In the genomic region with DNA sequence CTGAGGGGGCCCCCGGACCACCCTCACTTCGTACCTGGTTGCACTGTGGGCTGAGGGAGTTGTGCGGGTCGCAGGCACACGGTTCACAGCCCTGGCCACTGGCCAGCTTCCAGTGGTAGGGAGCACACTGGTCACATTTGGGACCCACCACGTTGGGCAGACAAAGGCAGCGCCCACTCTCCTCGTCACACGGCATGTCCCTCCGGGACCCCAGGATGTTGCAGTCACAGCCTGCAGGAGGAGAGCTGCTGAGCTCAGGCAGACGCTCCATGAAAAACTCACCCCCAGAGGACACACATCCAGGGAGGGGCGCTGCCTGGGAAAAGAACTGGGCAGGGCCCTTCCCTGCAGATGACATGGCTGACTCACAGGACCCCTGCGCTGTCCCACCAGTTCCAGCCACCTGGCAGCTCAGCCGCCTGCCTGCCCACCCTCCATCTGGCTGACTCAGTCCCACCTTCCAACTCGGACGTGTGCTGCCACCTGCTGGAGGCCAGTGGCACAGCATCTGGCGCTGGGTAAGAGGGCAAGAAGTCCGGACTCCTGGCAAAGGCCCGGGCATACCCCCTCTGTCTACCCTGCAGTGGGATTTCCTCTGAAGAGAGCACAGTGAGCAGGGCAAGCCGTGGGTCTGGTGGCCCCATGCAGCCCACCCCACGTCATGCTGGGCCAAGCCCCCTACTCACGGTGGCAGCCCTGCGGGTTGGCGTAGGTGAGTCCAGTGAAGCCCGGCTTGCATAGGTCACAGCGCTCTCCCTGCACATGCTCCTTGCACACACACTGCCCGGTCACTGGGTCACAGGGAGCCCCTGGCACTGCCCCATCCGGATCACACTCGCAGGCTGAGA, we compare ENCODE assay signal across 9 cellular contexts. TPM values are rescaled to one million over a fixed set of nuclear protein-coding genes. Genes with fewer than 3 reads are reported as not detected.
DNase-seq lines count a peak whose midpoint lies in the region; ATAC-seq, FAIRE-seq and TF ChIP-seq lines count a peak whose summit lies in the region.
"Had no signal": no experiment of that assay in that cellular context is flagged by ENCODE, and none has a peak within 500 bp of the region (broad histone marks: within the 10 kb centered on the region; RNA-seq: fewer than 3 reads in every experiment).

No MANE protein-coding gene starts in this region.

- no peak overlapping the region for H3K27ac ChIP-seq in 22Rv1

- no peaks in the 10 kb centered on the region for H3K36me3 Mint-ChIP-seq in activated B cell treated with CpG ODN at 0.5 μM for 24 hours (ENCODE audit: low read depth)

- peak; percentile 62 for DNase-seq in NCI-H2171 (lab: John Stamatoyannopoulos, UW)
- DNase-seq in activated B cell treated with CpG ODN at 0.5 μM for 24 hours: peak; percentile 71
- peak; percentile 55 for DNase-seq in bronchial epithelial cell (ENCODE audit: low read depth)
- DNase-seq in islet precursor cell: peak; percentile 93
- peak; percentile 74 to 80 for DNase-seq in stimulated activated CD4-positive, alpha-beta T cell treated with anti-CD3 and anti-CD28 coated beads, Interleukin-1b, Interleukin-23, amount 100 ng/mL, for 4 hours (ENCODE audit: low read depth in 2 of 2)

- POLR2A ChIA-PET in activated B cell treated with CpG ODN at 0.5 μM for 24 hours (lab: Charles Lee): no interaction called here

- no peak overlapping the region for H3K4me3 ChIP-seq in bronchial epithelial cell (ENCODE audit: low read depth, low read length)

- intact Hi-C loops in activated B cell treated with CpG ODN at 0.5 μM for 24 hours (cut with micrococcal nuclease): loop anchor here (1.0 kb wide), 4 partner anchors 25 to 66 kb away; no protein-coding TSS in a partner anchor

- FAIRE-seq in bronchial epithelial cell (lab: Jason Lieb, UNC): no peak
- FAIRE-seq: G401.6 had no signal

- no peaks in the 10 kb centered on the region for H3K4me1 Mint-ChIP-seq in activated B cell treated with CpG ODN at 0.5 μM for 24 hours

- CTCF ChIA-PET in activated B cell treated with CpG ODN at 0.5 μM for 24 hours (lab: Charles Lee): interaction anchor here (0.7 to 1.5 kb wide), 10 partner anchors 23 to 61 kb away, joined by 3 to 11 read pairs (median 4); partner anchors contain the start of genes CAMK1G and G0S2

- no peak overlapping the region for H3K4me3 Mint-ChIP-seq in activated B cell treated with CpG ODN at 0.5 μM for 24 hours

- ATAC-seq in GM18511 (IDR thresholded peaks at IDR 0.05; ENCODE audit: unreplicated experiment): peak; percentile 85
- ATAC-seq in HG03039 (IDR thresholded peaks at IDR 0.05; ENCODE audit: unreplicated experiment): peak; percentile 80
- ATAC-seq in activated B cell treated with CpG ODN at 0.5 μM for 24 hours (ENCODE audit: low read depth): peak; percentile 91

- peaks cover 10% of the 10 kb centered on the region for H3K27me3 Mint-ChIP-seq in activated B cell treated with CpG ODN at 0.5 μM for 24 hours

- TF ChIP-seq CTCF in 22Rv1 (IDR thresholded peaks at IDR 0.05) (peak; percentile 99), activated B cell treated with CpG ODN at 0.5 μM for 24 hours (IDR thresholded peaks at IDR 0.05) (peak; percentile 85), bronchial epithelial cell (IDR thresholded peaks at IDR 0.05; ENCODE audit: insufficient read depth, low read length, severe bottlenecking) (peak; percentile 95)

- H3K36me3 ChIP-seq in bronchial epithelial cell (ENCODE audit: control insufficient read depth, insufficient read depth, low read length): peaks cover 78% of the 10 kb centered on the region

- H3K27ac Mint-ChIP-seq in activated B cell treated with CpG ODN at 0.5 μM for 24 hours: no peak overlapping the region

- no peaks in the 10 kb centered on the region for H3K9me3 Mint-ChIP-seq in activated B cell treated with CpG ODN at 0.5 μM for 24 hours

- no peaks in the 10 kb centered on the region for H3K27me3 ChIP-seq in bronchial epithelial cell (ENCODE audit: control insufficient read depth, insufficient read depth, low read length)

RNA-seq across cellular contexts. Expression of gene LAMB3, which starts 24.7 kb away (rescaled TPM):
- total RNA-seq in activated B cell treated with CpG ODN at 0.5 μM for 24 hours: 0.35 TPM in 1 of 2 replicates, not detected in the other
- total RNA-seq in bronchial epithelial cell: 1,162 and 3,106 TPM in 2 replicates

RNA-seq across cellular contexts. Expression of gene CAMK1G, which starts 44.1 kb away (rescaled TPM):
- not detected in 2 replicates for total RNA-seq in activated B cell treated with CpG ODN at 0.5 μM for 24 hours
- not detected in 2 replicates for total RNA-seq in bronchial epithelial cell

RNA-seq across cellular contexts. Expression of gene G0S2, which starts 47.6 kb away (rescaled TPM):
- 2.1 and 2.3 TPM in 2 replicates for total RNA-seq in activated B cell treated with CpG ODN at 0.5 μM for 24 hours
- 301 and 418 TPM in 2 replicates for total RNA-seq in bronchial epithelial cell

Comparison
In these comparisons a context has a peak if more than half of its experiments do, and no peak if none do; other contexts are left out.
1. RNA of gene LAMB3, which starts 24.7 kb away (total RNA-seq): 1,162 to 3,106 TPM in bronchial epithelial cell; 0.35 TPM in activated B cell treated with CpG ODN at 0.5 μM for 24 hours; every median in the first group is over 100 times any median in the second.
2. RNA of gene G0S2, which starts 47.6 kb away (total RNA-seq): 301 to 418 TPM in bronchial epithelial cell; 2.1 to 2.3 TPM in activated B cell treated with CpG ODN at 0.5 μM for 24 hours; every median in the first group is over 10 times any median in the second.
3. Peak in every context shown above with its lines, with median percentiles within 50 percentile points of each other: CTCF ChIP-seq, ATAC-seq and DNase-seq.